Comparison of ENCODE assay signal across 24 cellular contexts in the genomic region with DNA sequence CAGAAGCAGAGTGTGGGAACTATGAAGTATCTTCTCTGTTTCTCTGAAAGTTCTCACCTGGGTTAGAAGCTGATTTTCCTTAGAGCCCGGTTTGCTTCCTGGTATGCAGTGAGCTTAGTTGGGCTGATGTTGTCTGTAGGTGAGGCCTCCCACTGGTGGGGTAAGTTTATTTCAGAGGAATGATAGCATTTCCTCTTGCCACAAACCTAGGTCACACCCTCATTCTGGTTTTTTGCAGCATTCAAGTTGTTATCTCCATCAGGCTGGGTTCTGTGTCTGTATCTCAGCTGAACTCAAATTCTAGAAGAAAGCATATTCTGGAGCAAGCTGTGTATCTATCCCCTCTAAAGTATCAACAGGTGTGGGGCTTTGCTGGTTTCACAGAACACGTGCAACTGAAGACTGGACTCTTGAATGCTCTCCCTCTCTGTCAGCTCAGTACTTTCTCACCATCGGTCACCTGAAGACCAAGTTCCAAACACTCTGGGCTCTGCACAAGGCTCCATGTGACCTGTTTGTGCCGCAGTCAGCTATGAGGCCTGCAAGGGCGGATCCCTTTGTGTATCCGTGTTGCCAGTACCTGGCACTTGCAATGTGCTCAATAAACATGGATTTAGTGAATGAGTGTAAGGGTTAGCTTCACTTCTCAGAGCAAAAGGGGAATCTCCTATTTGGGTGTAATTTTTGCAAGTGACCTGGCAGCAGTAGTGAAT.
"Had no signal": no experiment of that assay in that cellular context is flagged by ENCODE, and none has a peak within 500 bp of the region (broad histone marks: within the 10 kb centered on the region; RNA-seq: fewer than 3 reads in every experiment).

No MANE protein-coding gene starts in this region.

- H3K79me2 ChIP-seq: hepatocyte had no signal

- DNase-seq: activated CD4-positive, alpha-beta T cell treated with anti-CD3 and anti-CD28 coated beads, Interleukin-2, amount 10 ng/mL, durations not matched to agents 7 days and 5 days; activated CD8-positive, alpha-beta memory T cell treated with anti-CD3 and anti-CD28 coated beads for 24 hours; activated CD8-positive, alpha-beta memory T cell treated with anti-CD3 and anti-CD28 coated beads, Interleukin-2, amount 50 U/mL, for 48 hours; activated effector memory CD4-positive, alpha-beta T cell treated with Interleukin-2 at 50 U/mL for 16 hours; activated naive CD4-positive, alpha-beta T cell treated with anti-CD3 and anti-CD28 coated beads, Interleukin-2, amount 50 U/mL, for 16 hours; activated T-cell treated with anti-CD3 and anti-CD28 coated beads, Interleukin-2, amount 50 U/mL, for 48 hours; cortex of kidney; islet precursor cell; lower lobe of right lung; midbrain; ovary; psoas muscle; right cardiac atrium; stimulated activated CD4-positive, alpha-beta T cell treated with anti-CD3 and anti-CD28 coated beads, Interleukin-4, amount 100 ng/mL, for 1 hour; stomach; T-helper 9 cell; upper lobe of left lung had no signal

- H2AFZ ChIP-seq: hepatocyte had no signal

- H3K27me3 ChIP-seq: ascending aorta, esophagus muscularis mucosa, hepatocyte, ovary, stomach, upper lobe of left lung had no signal

- H3K27ac ChIP-seq: ascending aorta, esophagus muscularis mucosa, hepatocyte, lower lobe of right lung, ovary, psoas muscle, skin epidermis, stomach, thoracic aorta had no signal

- H3K27ac Mint-ChIP-seq: activated CD4-positive, alpha-beta T cell treated with anti-CD3 and anti-CD28 coated beads, Interleukin-2, amount 10 ng/mL, durations not matched to agents 7 days and 5 days had no signal

- H3K36me3 ChIP-seq: ascending aorta, esophagus muscularis mucosa, lower lobe of right lung, ovary, stomach, thoracic aorta, upper lobe of left lung had no signal

- H3K4me3 ChIP-seq: ascending aorta, esophagus muscularis mucosa, hepatocyte, lower lobe of right lung, ovary, psoas muscle, skin epidermis, stomach, thoracic aorta, upper lobe of left lung had no signal

- H3K4me1 ChIP-seq: ascending aorta, esophagus muscularis mucosa, lower lobe of right lung, psoas muscle, stomach, upper lobe of left lung had no signal

- H3K4me3 Mint-ChIP-seq: activated CD4-positive, alpha-beta T cell treated with anti-CD3 and anti-CD28 coated beads, Interleukin-2, amount 10 ng/mL, durations not matched to agents 7 days and 5 days; neural crest cell had no signal

- ATAC-seq: activated CD4-positive, CD25-positive, alpha-beta regulatory T cell treated with anti-CD3 and anti-CD28 coated beads, Interleukin-2, amount 50 U/mL, for 24 hours; lower lobe of right lung; psoas muscle; right cardiac atrium had no signal

- H3K4me2 ChIP-seq: hepatocyte had no signal

- H3K27me3 Mint-ChIP-seq: activated CD4-positive, alpha-beta T cell treated with anti-CD3 and anti-CD28 coated beads, Interleukin-2, amount 10 ng/mL, durations not matched to agents 7 days and 5 days had no signal
